In genomic region chrX:78517124-78517523, GRCh38 we compare ENCODE assay signal across 8 cellular contexts.
DNase-seq lines count a peak whose midpoint lies in the region; ATAC-seq and TF ChIP-seq lines count a peak whose summit lies in the region.
"Had no signal": no experiment of that assay in that cellular context is flagged by ENCODE, and none has a peak within 500 bp of the region (broad histone marks: within the 10 kb centered on the region; RNA-seq: fewer than 3 reads in every experiment).

No MANE protein-coding gene starts in this region.

- no peak overlapping the region for H3K4me3 Mint-ChIP-seq in stimulated activated memory B cell treated with anti-CD40 and anti-IgM and Interleukin-4, amounts not matched to agents 10 μg/mL and 1 μg/mL and 100 μg/mL, for 72 hours
- H3K4me3 Mint-ChIP-seq in WTC11 (no peak overlapping the region), mesothelial cell of epicardium (no peak overlapping the region)

- CTCF ChIA-PET in WTC11 (lab: Charles Lee), result no interaction called here

- no peaks in the 10 kb centered on the region for H3K27me3 Mint-ChIP-seq in stimulated activated memory B cell treated with anti-CD40 and anti-IgM and Interleukin-4, amounts not matched to agents 10 μg/mL and 1 μg/mL and 100 μg/mL, for 72 hours
- H3K27me3 Mint-ChIP-seq in WTC11 (ENCODE audit: low read depth), result no peaks in the 10 kb centered on the region
- no peaks in the 10 kb centered on the region for H3K27me3 Mint-ChIP-seq in mesothelial cell of epicardium (ENCODE audit: low read depth)

- POLR2A ChIA-PET in WTC11 (lab: Charles Lee), result no interaction called here

- peak; percentile 78 for ATAC-seq in GM21423 (IDR thresholded peaks at IDR 0.05; ENCODE audit: unreplicated experiment)
- peak; percentile 87 to 91 for ATAC-seq in activated naive CD4-positive, alpha-beta T cell treated with anti-CD3 and anti-CD28 coated beads, Interleukin-2, amount 50 U/mL, for 72 hours
- peak; percentile 97 for ATAC-seq in stimulated activated memory B cell treated with anti-CD40 and anti-IgM and Interleukin-4, amounts not matched to agents 10 μg/mL and 1 μg/mL and 100 μg/mL, for 72 hours
- no peak for ATAC-seq in WTC11

- H3K9me3 Mint-ChIP-seq in activated naive CD4-positive, alpha-beta T cell treated with anti-CD3 and anti-CD28 coated beads, Interleukin-2, amount 50 U/mL, for 72 hours, result peaks cover 0 to 5% of the 10 kb centered on the region in 2 donors
- H3K9me3 Mint-ChIP-seq in stimulated activated memory B cell treated with anti-CD40 and anti-IgM and Interleukin-4, amounts not matched to agents 10 μg/mL and 1 μg/mL and 100 μg/mL, for 72 hours, result no peaks in the 10 kb centered on the region
- H3K9me3 Mint-ChIP-seq in WTC11 (peaks cover 8% of the 10 kb centered on the region), mesothelial cell of epicardium (peaks cover 26% of the 10 kb centered on the region)

- TF ChIP-seq CTCF in WTC11 (IDR thresholded peaks at IDR 0.05) (no peak), mesothelial cell of epicardium (IDR thresholded peaks at IDR 0.05; ENCODE audit: unreplicated experiment) (no peak)

- peaks cover 0 to 35% of the 10 kb centered on the region in 2 donors for H3K36me3 Mint-ChIP-seq in activated naive CD4-positive, alpha-beta T cell treated with anti-CD3 and anti-CD28 coated beads, Interleukin-2, amount 50 U/mL, for 72 hours
- no peaks in the 10 kb centered on the region for H3K36me3 Mint-ChIP-seq in stimulated activated memory B cell treated with anti-CD40 and anti-IgM and Interleukin-4, amounts not matched to agents 10 μg/mL and 1 μg/mL and 100 μg/mL, for 72 hours
- peaks cover 9% of the 10 kb centered on the region for H3K36me3 Mint-ChIP-seq in WTC11
- no peaks in the 10 kb centered on the region for H3K36me3 Mint-ChIP-seq in mesothelial cell of epicardium

- DNase-seq in KBM-7 (peak; percentile 52), WTC11 (ENCODE audit: low spot score) (no peak), mesothelial cell of epicardium (ENCODE audit: low spot score in 2 of 2, unreplicated experiment in 2 of 2) (no peak), MV-4-11 (lab: John Stamatoyannopoulos, UW) (no peak)
- DNase-seq in activated naive CD4-positive, alpha-beta T cell treated with anti-CD3 and anti-CD28 coated beads, Interleukin-2, amount 50 U/mL, for 72 hours (ENCODE audit: low spot score in 2 of 2), result peak; percentile 18 to 58
- DNase-seq: NCI-H1092 treated with DMSO at 0.1 percent for 48 hours had no signal

- in situ Hi-C loops in KBM-7 (cut with MboI; ENCODE audit: low pct_unique_long_range_greater_than_20kb, low sequenced_read_pairs), result no loop called here

- peak overlapping the region; percentile 87 to 93 for H3K27ac Mint-ChIP-seq in activated naive CD4-positive, alpha-beta T cell treated with anti-CD3 and anti-CD28 coated beads, Interleukin-2, amount 50 U/mL, for 72 hours
- H3K27ac Mint-ChIP-seq in stimulated activated memory B cell treated with anti-CD40 and anti-IgM and Interleukin-4, amounts not matched to agents 10 μg/mL and 1 μg/mL and 100 μg/mL, for 72 hours, result peak overlapping the region; percentile 81
- no peak overlapping the region; the same call in 1 of the 2 replicates for H3K27ac Mint-ChIP-seq in WTC11
- no peak overlapping the region for H3K27ac Mint-ChIP-seq in mesothelial cell of epicardium

- peaks cover 32% of the 10 kb centered on the region for H3K4me1 Mint-ChIP-seq in stimulated activated memory B cell treated with anti-CD40 and anti-IgM and Interleukin-4, amounts not matched to agents 10 μg/mL and 1 μg/mL and 100 μg/mL, for 72 hours
- H3K4me1 Mint-ChIP-seq in WTC11, result peaks cover 48% of the 10 kb centered on the region
- peaks cover 7% of the 10 kb centered on the region for H3K4me1 Mint-ChIP-seq in mesothelial cell of epicardium

TF ChIP-seq in WTC11, 78 proteins besides CTCF, POLR2A, EP300 and RAD21:
- no peak for TF ChIP-seq FOXP1 (CRISPR knock-in tag; IDR thresholded peaks at IDR 0.05; ENCODE audit: borderline replicate concordance)
- no peak for TF ChIP-seq KAT7 (CRISPR knock-in tag; IDR thresholded peaks at IDR 0.05; ENCODE audit: borderline replicate concordance)
- no peak for TF ChIP-seq SOX15 (CRISPR knock-in tag; IDR thresholded peaks at IDR 0.05)
- TF ChIP-seq ZNF425 (CRISPR knock-in tag; conservative IDR thresholded peaks at IDR 0.05), result no peak
- no peak for TF ChIP-seq ZNF512 (CRISPR knock-in tag; IDR thresholded peaks at IDR 0.05; ENCODE audit: borderline replicate concordance)
- TF ChIP-seq TEAD1 (CRISPR knock-in tag; IDR thresholded peaks at IDR 0.05), result no peak
- no peak for TF ChIP-seq EMX1 (CRISPR knock-in tag; IDR thresholded peaks at IDR 0.05)
- no peak for TF ChIP-seq MXD4 (CRISPR knock-in tag; IDR thresholded peaks at IDR 0.05; ENCODE audit: borderline replicate concordance)
- TF ChIP-seq ZNF396 (CRISPR knock-in tag; IDR thresholded peaks at IDR 0.05; ENCODE audit: borderline replicate concordance), result no peak
- no peak for TF ChIP-seq MAX (CRISPR knock-in tag; IDR thresholded peaks at IDR 0.05)
- no peak for TF ChIP-seq NR3C1 (CRISPR knock-in tag; conservative IDR thresholded peaks at IDR 0.05; ENCODE audit: low read depth)
- no peak for TF ChIP-seq MLX (CRISPR knock-in tag; IDR thresholded peaks at IDR 0.05)
- TF ChIP-seq NR2C2 (CRISPR knock-in tag; IDR thresholded peaks at IDR 0.05), result no peak
- TF ChIP-seq ZBTB43 (CRISPR knock-in tag; IDR thresholded peaks at IDR 0.05), result no peak

Comparison
In these comparisons a context has a peak if more than half of its experiments do, and no peak if none do; other contexts are left out.
1. DNase-seq: peak in KBM-7 (single experiment) and activated naive CD4-positive, alpha-beta T cell treated with anti-CD3 and anti-CD28 coated beads, Interleukin-2, amount 50 U/mL, for 72 hours (2 of 2); none in WTC11 (single experiment), mesothelial cell of epicardium (0 of 2) and MV-4-11 (single experiment).
2. H3K27ac Mint-ChIP-seq: peak in activated naive CD4-positive, alpha-beta T cell treated with anti-CD3 and anti-CD28 coated beads, Interleukin-2, amount 50 U/mL, for 72 hours (2 of 2) and stimulated activated memory B cell treated with anti-CD40 and anti-IgM and Interleukin-4, amounts not matched to agents 10 μg/mL and 1 μg/mL and 100 μg/mL, for 72 hours (single experiment); none in WTC11 (single experiment) and mesothelial cell of epicardium (single experiment).